In genomic region chr10:79051766-79052165, GRCh38 we compare ENCODE assay signal across 16 cellular contexts. TPM values are rescaled to one million over a fixed set of nuclear protein-coding genes. Genes with fewer than 3 reads are reported as not detected.
DNase-seq lines count a peak whose midpoint lies in the region; ATAC-seq and TF ChIP-seq lines count a peak whose summit lies in the region.
"Had no signal": no experiment of that assay in that cellular context is flagged by ENCODE, and none has a peak within 500 bp of the region (broad histone marks: within the 10 kb centered on the region; RNA-seq: fewer than 3 reads in every experiment).

No MANE protein-coding gene starts in this region.

- ATAC-seq in CD4-positive, alpha-beta T cell (ENCODE audit: poor library complexity), result no peak
- ATAC-seq in T-cell (replicated peaks in 1 of 4) (no peak), right lobe of liver (no peak)
- ATAC-seq: gastroesophageal sphincter had no signal

- TF ChIP-seq CTCF in CD4-positive, alpha-beta T cell (IDR thresholded peaks at IDR 0.05), result no peak
- TF ChIP-seq CTCF in right lobe of liver (IDR thresholded peaks at IDR 0.05), result no peak
- no peak for TF ChIP-seq CTCF in Calu3 (IDR thresholded peaks at IDR 0.05; ENCODE audit: unreplicated experiment)

- H3K36me3 ChIP-seq in right lobe of liver, result no peaks in the 10 kb centered on the region
- H3K36me3 ChIP-seq: gastroesophageal sphincter, right atrium auricular region, SJCRH30 had no signal

- H3K9me3 Mint-ChIP-seq in CD4-positive, alpha-beta T cell, result no peaks in the 10 kb centered on the region
- no peaks in the 10 kb centered on the region for H3K9me3 Mint-ChIP-seq in T-cell
- no peaks in the 10 kb centered on the region for H3K9me3 Mint-ChIP-seq in Calu3 (ENCODE audit: low read depth, unreplicated experiment)
- H3K9me3 Mint-ChIP-seq: naive thymus-derived CD8-positive, alpha-beta T cell had no signal

- H3K27me3 Mint-ChIP-seq in CD4-positive, alpha-beta T cell, result no peaks in the 10 kb centered on the region
- H3K27me3 Mint-ChIP-seq in T-cell (no peaks in the 10 kb centered on the region), Calu3 (ENCODE audit: unreplicated experiment) (peaks cover under 1% of the 10 kb centered on the region)
- H3K27me3 Mint-ChIP-seq: activated naive CD8-positive, alpha-beta T cell; naive thymus-derived CD8-positive, alpha-beta T cell had no signal

- TF ChIP-seq POLR2A in right lobe of liver (IDR thresholded peaks at IDR 0.05), result no peak

- no peak overlapping the region for H3K27ac ChIP-seq in CD4-positive, alpha-beta T cell (ENCODE audit: low read depth, low read length)
- H3K27ac ChIP-seq in right lobe of liver, result no peak overlapping the region
- H3K27ac ChIP-seq: gastroesophageal sphincter, right atrium auricular region, SJCRH30 had no signal

- H3K9me3 ChIP-seq in CD4-positive, alpha-beta T cell (ENCODE audit: control insufficient read depth, low read length), result no peaks in the 10 kb centered on the region
- H3K9me3 ChIP-seq in right lobe of liver, result no peaks in the 10 kb centered on the region
- H3K9me3 ChIP-seq: gastroesophageal sphincter, right atrium auricular region, SJCRH30 had no signal

- CTCF ChIA-PET in CD4-positive, alpha-beta T cell (lab: Charles Lee), result no interaction called here
- CTCF ChIA-PET in T-cell (lab: Charles Lee) (interaction anchor here (0.6 to 1.1 kb wide), 2 partner anchors 15 to 1036 kb away, joined by 4 to 5 read pairs; no protein-coding TSS in a partner anchor), Calu3 (lab: Charles Lee) (interaction anchor here (0.7 to 1.9 kb wide), 3 partner anchors 22 to 394 kb away, joined by 3 to 4 read pairs (median 4); no protein-coding TSS in a partner anchor)

- DNase-seq in CD4-positive, alpha-beta T cell, result peak in 1 of 10 experiments; percentile 4
- DNase-seq in T-cell (no peak), right lobe of liver (peak in 2 of 3 donors; percentile 33 to 40), retina (peak; percentile 43), globus pallidus (ENCODE audit: low spot score) (no peak), Calu3 (no peak)
- no peak for DNase-seq in activated CD4-positive, alpha-beta T cell treated with anti-CD3 and anti-CD28 coated beads for 4 hours
- DNase-seq: activated CD4-positive, CD25-positive, alpha-beta regulatory T cell treated with anti-CD3 and anti-CD28 coated beads, Interleukin-2, amount 50 U/mL, for 72 hours; NCI-H2029; NCI-H524 treated with DMSO at 0.1 percent for 48 hours had no signal

- 72% methylated on average over 4 of the region's 14 CpGs for WGBS in right lobe of liver (ENCODE audit: insufficient coverage, low coverage, low lambda C conversion rate, missing lambda C conversion rate)

- intact Hi-C loops in CD4-positive, alpha-beta T cell (cut with DNase I, micrococcal nuclease), result no loop called here
- intact Hi-C loops in right lobe of liver (cut with DNase I), result loop anchor here in 1 of 2 donors (10.0 kb wide), 1 partner anchor 67 kb away; no protein-coding TSS in a partner anchor
- intact Hi-C loops in Calu3 (cut with micrococcal nuclease; ENCODE audit: unreplicated experiment), result no loop called here

- peak overlapping the region; percentile 51 for H3K4me3 Mint-ChIP-seq in CD4-positive, alpha-beta T cell
- H3K4me3 Mint-ChIP-seq in T-cell, result peak overlapping the region in 1 of 3 donors; percentile 36
- no peak overlapping the region for H3K4me3 Mint-ChIP-seq in Calu3 (ENCODE audit: low read depth, unreplicated experiment)
- H3K4me3 Mint-ChIP-seq: activated naive CD8-positive, alpha-beta T cell had no signal

- no peak overlapping the region for H3K4me3 ChIP-seq in right lobe of liver
- H3K4me3 ChIP-seq: gastroesophageal sphincter, lung, right atrium auricular region, SJCRH30 had no signal

- H3K4me1 ChIP-seq in right lobe of liver, result peaks cover 0 to 12% (median 0%) of the 10 kb centered on the region in 4 donors
- H3K4me1 ChIP-seq: SJCRH30 had no signal

- POLR2A ChIA-PET in CD4-positive, alpha-beta T cell (lab: Charles Lee), result interaction anchor here (0.7 to 1.3 kb wide), 6 partner anchors 10 to 77 kb away, joined by 3 to 4 read pairs (median 3); no protein-coding TSS in a partner anchor
- POLR2A ChIA-PET in T-cell (lab: Charles Lee), result interaction anchor here in 1 of 2 donors (0.7 kb wide), 1 partner anchor 11 kb away, joined by 3 read pairs; no protein-coding TSS in a partner anchor

- H3K27ac Mint-ChIP-seq in CD4-positive, alpha-beta T cell, result peak overlapping the region; percentile 58
- H3K27ac Mint-ChIP-seq in T-cell (peak overlapping the region; percentile 53 to 74), Calu3 (ENCODE audit: unreplicated experiment) (no peak overlapping the region)

- H3K27me3 ChIP-seq in CD4-positive, alpha-beta T cell (ENCODE audit: control insufficient read depth, insufficient read depth, low read length), result no peaks in the 10 kb centered on the region
- H3K27me3 ChIP-seq in right lobe of liver, result no peaks in the 10 kb centered on the region
- H3K27me3 ChIP-seq: gastroesophageal sphincter, right atrium auricular region had no signal

- BruUV-seq in Calu3 (replicated peaks; lab: Mats Ljungman, UMichigan), result no TSS peak

- H3K4me1 Mint-ChIP-seq in CD4-positive, alpha-beta T cell (ENCODE audit: low read depth), result peaks cover 56% of the 10 kb centered on the region
- peaks cover 45 to 59% (median 46%) of the 10 kb centered on the region in 3 donors for H3K4me1 Mint-ChIP-seq in T-cell
- peaks cover 8% of the 10 kb centered on the region for H3K4me1 Mint-ChIP-seq in Calu3 (ENCODE audit: low read depth, unreplicated experiment)

- H3K36me3 Mint-ChIP-seq in CD4-positive, alpha-beta T cell (ENCODE audit: low read depth), result no peaks in the 10 kb centered on the region
- no peaks in the 10 kb centered on the region for H3K36me3 Mint-ChIP-seq in T-cell
- no peaks in the 10 kb centered on the region for H3K36me3 Mint-ChIP-seq in Calu3 (ENCODE audit: insufficient read depth, unreplicated experiment)
- H3K36me3 Mint-ChIP-seq: activated naive CD8-positive, alpha-beta T cell; naive thymus-derived CD8-positive, alpha-beta T cell had no signal

RNA-seq across cellular contexts. Expression of gene ZMIZ1, which starts 17.0 kb away (rescaled TPM):
- total RNA-seq in CD4-positive, alpha-beta T cell, result 10 to 100 TPM; 14.6 to 15.5 TPM
- total RNA-seq in T-cell (10 to 100 TPM; 16.8 to 27.1 (median 21.2) TPM), right lobe of liver (10 to 100 TPM in 5 of 6 experiments, 1 to 10 TPM in 1; 9.9 to 22.8 (median 12.3) TPM), Calu3 (2022) (20.3 and 23.5 TPM in 2 replicates)

Comparison
In these comparisons a context has a peak if more than half of its experiments do, and no peak if none do; other contexts are left out.
1. DNase-seq: peak in right lobe of liver (2 of 3) and retina (single experiment); none in T-cell (0 of 34), globus pallidus (single experiment), activated CD4-positive, alpha-beta T cell treated with anti-CD3 and anti-CD28 coated beads for 4 hours (0 of 2) and Calu3 (single experiment).